Comparison of ENCODE assay signal across 8 cellular contexts in the genomic region with DNA sequence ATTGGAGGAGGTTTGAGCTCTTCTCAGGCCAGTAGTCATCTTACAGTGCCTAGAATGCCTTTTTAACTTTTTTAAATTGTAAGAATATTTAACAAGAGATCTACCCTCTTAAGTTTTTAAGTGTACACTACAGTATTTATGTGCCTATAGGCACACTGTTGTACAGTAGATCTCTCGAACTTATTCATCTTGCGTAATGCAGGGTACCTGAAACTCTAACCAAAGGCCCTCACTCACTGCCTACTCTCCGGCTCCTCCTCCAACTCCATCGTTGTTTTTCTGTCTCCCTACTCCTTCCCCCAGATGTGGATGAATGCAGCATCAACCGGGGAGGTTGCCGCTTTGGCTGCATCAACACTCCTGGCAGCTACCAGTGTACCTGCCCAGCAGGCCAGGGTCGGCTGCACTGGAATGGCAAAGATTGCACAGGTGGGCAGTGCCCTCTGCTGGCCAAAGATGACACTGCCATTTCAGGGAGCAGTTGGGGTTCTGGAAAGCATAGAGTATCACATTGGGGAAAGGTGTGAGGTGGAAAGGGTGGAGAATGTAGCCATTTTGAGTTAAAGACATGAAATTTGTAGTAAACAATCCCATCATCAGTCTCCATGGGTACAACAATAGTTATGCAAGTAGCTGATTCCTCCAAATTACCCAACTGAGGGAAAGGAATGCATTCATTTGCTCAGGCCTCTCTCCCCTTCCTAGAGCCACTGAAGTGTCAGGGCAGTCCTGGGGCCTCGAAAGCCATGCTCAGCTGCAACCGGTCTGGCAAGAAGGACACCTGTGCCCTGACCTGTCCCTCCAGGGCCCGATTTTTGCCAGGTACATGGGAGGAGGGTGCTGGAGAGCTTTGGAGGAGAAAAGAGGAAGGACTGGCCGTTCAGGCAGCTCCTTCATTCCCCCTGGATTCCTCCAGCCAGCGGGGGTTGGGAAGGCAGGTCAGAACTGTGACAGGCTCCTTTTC. TPM values are rescaled to one million over a fixed set of nuclear protein-coding genes. Genes with fewer than 3 reads are reported as not detected.
DNase-seq lines count a peak whose midpoint lies in the region; ATAC-seq and TF ChIP-seq lines count a peak whose summit lies in the region.

No MANE protein-coding gene starts in this region.

- peaks cover 2% of the 10 kb centered on the region for H3K36me3 Mint-ChIP-seq in activated T-helper 1 cell treated with anti-CD3 and anti-CD28 coated beads, Interleukin-12 subunit alpha, Interleukin-12 subunit beta, Interleukin-2, Interleukin-4 antibody, amounts not matched to agents 30 ng/mL and 10 ng/mL and 1 ng/mL, durations not matched to agents 14 hours and 24 hours and 36 hours (ENCODE audit: low read depth)

- H4K20me1 ChIP-seq in DOHH2 (ENCODE audit: control insufficient read depth, insufficient read depth, low read depth, low read length): peaks cover 8% of the 10 kb centered on the region; the same call in 1 of the 2 replicates

- ATAC-seq in HG03196 (IDR thresholded peaks at IDR 0.05; ENCODE audit: unreplicated experiment): no peak

- DNase-seq in HUDEP-2 (lab: John Stamatoyannopoulos, UW; ENCODE audit: unreplicated experiment in 76 of 76) (peak in 63 of 76 experiments; percentile 13 to 86 (median 49)), Peyer's patch (peak; percentile 65 to 87 (median 83)), fibroblast of villous mesenchyme (ENCODE audit: low read depth) (peak; percentile 45), nucleus accumbens (lab: John Stamatoyannopoulos, UW) (peak in 50 of 56 donors; percentile 10 to 85 (median 42)), testis (peak; percentile 83)
- peak; percentile 61 for DNase-seq in activated T-helper 1 cell treated with anti-CD3 and anti-CD28 coated beads, Interleukin-12 subunit alpha, Interleukin-12 subunit beta, Interleukin-2, Interleukin-4 antibody, amounts not matched to agents 30 ng/mL and 10 ng/mL and 1 ng/mL, durations not matched to agents 14 hours and 24 hours and 36 hours (ENCODE audit: low spot score)

- no peak overlapping the region for H3K4me2 ChIP-seq in DOHH2 (ENCODE audit: low read length)

- H3K27me3 Mint-ChIP-seq in activated T-helper 1 cell treated with anti-CD3 and anti-CD28 coated beads, Interleukin-12 subunit alpha, Interleukin-12 subunit beta, Interleukin-2, Interleukin-4 antibody, amounts not matched to agents 30 ng/mL and 10 ng/mL and 1 ng/mL, durations not matched to agents 14 hours and 24 hours and 36 hours (ENCODE audit: insufficient read depth): peaks cover 3% of the 10 kb centered on the region

- no peaks in the 10 kb centered on the region for H3K9me3 Mint-ChIP-seq in activated T-helper 1 cell treated with anti-CD3 and anti-CD28 coated beads, Interleukin-12 subunit alpha, Interleukin-12 subunit beta, Interleukin-2, Interleukin-4 antibody, amounts not matched to agents 30 ng/mL and 10 ng/mL and 1 ng/mL, durations not matched to agents 14 hours and 24 hours and 36 hours

- no peak overlapping the region for H3K4me3 Mint-ChIP-seq in activated T-helper 1 cell treated with anti-CD3 and anti-CD28 coated beads, Interleukin-12 subunit alpha, Interleukin-12 subunit beta, Interleukin-2, Interleukin-4 antibody, amounts not matched to agents 30 ng/mL and 10 ng/mL and 1 ng/mL, durations not matched to agents 14 hours and 24 hours and 36 hours

- no peaks in the 10 kb centered on the region for H3K9me2 ChIP-seq in DOHH2 (replicated peaks; ENCODE audit: control insufficient read depth, low read length)

- H3K36me3 ChIP-seq in DOHH2 (ENCODE audit: control insufficient read depth, low read length) (no peaks in the 10 kb centered on the region), Peyer's patch (no peaks in the 10 kb centered on the region), testis (ENCODE audit: low read depth, missing control alignments) (no peaks in the 10 kb centered on the region)

- no peak overlapping the region for H3K4me3 ChIP-seq in DOHH2 (ENCODE audit: low read length)
- no peak overlapping the region for H3K4me3 ChIP-seq in Peyer's patch
- H3K4me3 ChIP-seq in fibroblast of villous mesenchyme (ENCODE audit: low read depth, low read length): no peak overlapping the region
- no peak overlapping the region for H3K4me3 ChIP-seq in testis

- H3F3A ChIP-seq in DOHH2 (ENCODE audit: control insufficient read depth, insufficient read depth): no peaks in the 10 kb centered on the region

- peaks cover 7% of the 10 kb centered on the region for H3K4me1 Mint-ChIP-seq in activated T-helper 1 cell treated with anti-CD3 and anti-CD28 coated beads, Interleukin-12 subunit alpha, Interleukin-12 subunit beta, Interleukin-2, Interleukin-4 antibody, amounts not matched to agents 30 ng/mL and 10 ng/mL and 1 ng/mL, durations not matched to agents 14 hours and 24 hours and 36 hours (ENCODE audit: low read depth)

- no peaks in the 10 kb centered on the region for H3K27me3 ChIP-seq in DOHH2 (ENCODE audit: control insufficient read depth, low read length)
- no peaks in the 10 kb centered on the region for H3K27me3 ChIP-seq in Peyer's patch
- H3K27me3 ChIP-seq in testis: no peaks in the 10 kb centered on the region

- WGBS in testis, 2 donors: 50 to 65% methylated on average over 11 to 12 of the region's 12 CpGs

- H3K4me1 ChIP-seq in DOHH2 (ENCODE audit: control insufficient read depth, low read length) (no peaks in the 10 kb centered on the region), Peyer's patch (no peaks in the 10 kb centered on the region), testis (no peaks in the 10 kb centered on the region)

- TF ChIP-seq POLR2A in Peyer's patch (IDR thresholded peaks at IDR 0.05) (no peak), testis (IDR thresholded peaks at IDR 0.05) (no peak)

- no peak overlapping the region for H3K27ac Mint-ChIP-seq in activated T-helper 1 cell treated with anti-CD3 and anti-CD28 coated beads, Interleukin-12 subunit alpha, Interleukin-12 subunit beta, Interleukin-2, Interleukin-4 antibody, amounts not matched to agents 30 ng/mL and 10 ng/mL and 1 ng/mL, durations not matched to agents 14 hours and 24 hours and 36 hours

- no peak overlapping the region for H3K27ac ChIP-seq in DOHH2 (ENCODE audit: low read depth, low read length)
- no peak overlapping the region for H3K27ac ChIP-seq in Peyer's patch
- no peak overlapping the region for H3K27ac ChIP-seq in testis

- no peaks in the 10 kb centered on the region for H3K9me3 ChIP-seq in DOHH2 (ENCODE audit: control insufficient read depth, insufficient read depth, low read length)
- H3K9me3 ChIP-seq in Peyer's patch: no peaks in the 10 kb centered on the region
- H3K9me3 ChIP-seq in testis: no peaks in the 10 kb centered on the region

- H3K79me2 ChIP-seq in DOHH2 (ENCODE audit: control insufficient read depth, low read length): no peaks in the 10 kb centered on the region

- peak; percentile 99 for TF ChIP-seq CTCF in DOHH2 (IDR thresholded peaks at IDR 0.05; ENCODE audit: low read depth, low read length, poor library complexity, severe bottlenecking)
- TF ChIP-seq CTCF in Peyer's patch (IDR thresholded peaks at IDR 0.05): peak; percentile 77 to 96 (median 92)
- TF ChIP-seq CTCF in fibroblast of villous mesenchyme (IDR thresholded peaks at IDR 0.05; ENCODE audit: insufficient read depth, low read depth, low read length): peak; percentile 98
- TF ChIP-seq CTCF in testis (IDR thresholded peaks at IDR 0.05): peak; percentile 86 to 96 (median 90)

- intact Hi-C loops in activated T-helper 1 cell treated with anti-CD3 and anti-CD28 coated beads, Interleukin-12 subunit alpha, Interleukin-12 subunit beta, Interleukin-2, Interleukin-4 antibody, amounts not matched to agents 30 ng/mL and 10 ng/mL and 1 ng/mL, durations not matched to agents 14 hours and 24 hours and 36 hours (cut with micrococcal nuclease): loop anchor here (1.0 to 10.0 kb wide), 6 partner anchors 36 to 780 kb away; a partner anchor contains a TSS
- intact Hi-C loops in testis (cut with DNase I; ENCODE audit: low total_unique reads): loop anchor here (10.0 kb wide), 1 partner anchor 256 kb away; no protein-coding TSS in a partner anchor

RNA-seq across cellular contexts. Expression of a gene that starts 18.4 kb away (rescaled TPM):
- 100 to 1,000 TPM in 1 of 4 donors, 10 to 100 TPM in 3; 26.3 to 182 (median 54.8) TPM for total RNA-seq in Peyer's patch
- 32.8 and 33.1 TPM in 2 replicates for total RNA-seq in activated T-helper 1 cell treated with anti-CD3 and anti-CD28 coated beads, Interleukin-12 subunit alpha, Interleukin-12 subunit beta, Interleukin-2, Interleukin-4 antibody, amounts not matched to agents 30 ng/mL and 10 ng/mL and 1 ng/mL, durations not matched to agents 14 hours and 24 hours and 36 hours
- total RNA-seq in fibroblast of villous mesenchyme: 14.2 and 16.8 TPM in 2 replicates
- 10 to 100 TPM; 81.3 to 97.3 TPM for total RNA-seq in testis
- polyA plus RNA-seq in testis (ENCODE audit: insufficient read depth, low read depth, low replicate concordance): 76.9 TPM

RNA-seq across cellular contexts. Expression of a gene that starts 27.4 kb away (rescaled TPM):
- total RNA-seq in Peyer's patch: not detected
- total RNA-seq in activated T-helper 1 cell treated with anti-CD3 and anti-CD28 coated beads, Interleukin-12 subunit alpha, Interleukin-12 subunit beta, Interleukin-2, Interleukin-4 antibody, amounts not matched to agents 30 ng/mL and 10 ng/mL and 1 ng/mL, durations not matched to agents 14 hours and 24 hours and 36 hours: 0.05 TPM in 1 of 2 replicates, not detected in the other
- total RNA-seq in fibroblast of villous mesenchyme: 10.0 and 26.8 TPM in 2 replicates
- total RNA-seq in testis: 1 to 10 TPM; 1.7 to 2.0 TPM
- polyA plus RNA-seq in testis (ENCODE audit: insufficient read depth, low read depth, low replicate concordance): 2.2 TPM

RNA-seq across cellular contexts. Expression of a gene that starts 56.5 kb away (rescaled TPM):
- total RNA-seq in Peyer's patch (10 to 100 TPM; 11.0 to 85.8 (median 21.5) TPM), fibroblast of villous mesenchyme (0.32 and 1.3 TPM in 2 replicates), testis (10 to 100 TPM; 13.1 to 20.9 TPM)
- 123 and 125 TPM in 2 replicates for total RNA-seq in activated T-helper 1 cell treated with anti-CD3 and anti-CD28 coated beads, Interleukin-12 subunit alpha, Interleukin-12 subunit beta, Interleukin-2, Interleukin-4 antibody, amounts not matched to agents 30 ng/mL and 10 ng/mL and 1 ng/mL, durations not matched to agents 14 hours and 24 hours and 36 hours
- 29.5 TPM for polyA plus RNA-seq in testis (ENCODE audit: insufficient read depth, low read depth, low replicate concordance)
